ENCODE assay signal across 1 cellular context in the genomic region with DNA sequence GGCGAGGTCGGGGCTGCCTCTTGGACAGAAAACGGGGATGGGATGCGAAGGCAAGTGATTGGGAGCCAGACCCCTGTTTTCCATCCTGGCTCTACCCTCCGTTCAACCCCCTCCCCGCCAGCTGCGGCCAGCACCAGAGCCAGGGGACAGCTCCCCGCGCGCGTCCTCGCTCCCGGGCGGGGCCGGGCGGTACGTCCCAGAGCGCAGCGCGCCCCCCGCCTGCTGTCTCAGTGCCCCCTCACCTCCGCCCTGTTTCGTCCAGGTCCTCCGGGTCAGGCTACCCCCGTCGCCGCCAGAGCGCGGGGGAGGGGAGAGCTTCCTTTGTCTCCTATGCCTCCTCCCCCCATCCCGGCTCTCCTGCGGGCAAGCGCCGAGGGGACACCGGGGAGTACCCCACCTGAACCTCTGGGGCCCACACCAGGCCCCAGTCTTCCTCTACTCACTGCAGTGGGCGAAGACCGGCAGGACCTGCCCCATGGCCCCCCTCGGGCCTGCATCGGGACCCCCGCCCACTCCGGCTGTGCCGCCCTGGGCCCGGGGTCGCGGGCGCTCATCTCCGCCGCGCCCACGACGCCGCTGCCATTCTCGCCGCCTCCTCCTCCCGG.
A peak's percentile ranks its signal among the peaks of the same experiment; 100 is the strongest.
TF ChIP-seq lines count a peak whose summit lies in the region.

No MANE protein-coding gene starts in this region.

TF ChIP-seq in H1, 55 proteins besides CTCF, POLR2A, EP300 and RAD21:
- TF ChIP-seq RNF2 (IDR thresholded peaks at IDR 0.05; ENCODE audit: borderline replicate concordance, low read depth, low read length, missing control alignments, poor library complexity, severe bottlenecking) (no peak), SAP30 (IDR thresholded peaks at IDR 0.05; ENCODE audit: insufficient read depth, insufficient replicate concordance, low read length) (no peak), GABPA (IDR thresholded peaks at IDR 0.05; ENCODE audit: borderline replicate concordance, insufficient read depth, low read length) (no peak), SIRT6 (IDR thresholded peaks at IDR 0.05; ENCODE audit: low read length) (no peak), TBP (IDR thresholded peaks at IDR 0.05; ENCODE audit: low read depth, low read length) (no peak), JUND (IDR thresholded peaks at IDR 0.05; ENCODE audit: low read length) (no peak), CREB1 (IDR thresholded peaks at IDR 0.05) (peak; percentile 81), NRF1 (IDR thresholded peaks at IDR 0.05; ENCODE audit: low read depth, low read length) (no peak), TEAD4 (IDR thresholded peaks at IDR 0.05; ENCODE audit: low read depth, low read length) (no peak), EGR1 (IDR thresholded peaks at IDR 0.05; ENCODE audit: borderline replicate concordance, low read depth, low read length) (no peak), JUN (IDR thresholded peaks at IDR 0.05; ENCODE audit: low read depth, low read length) (no peak), CEBPB (IDR thresholded peaks at IDR 0.05; ENCODE audit: low read depth, low read length) (no peak), BACH1 (IDR thresholded peaks at IDR 0.05; ENCODE audit: low read length) (0 out of 2 replicates have a peak, but pooled peaks have one; percentile 3), SP4 (IDR thresholded peaks at IDR 0.05; ENCODE audit: low read length) (no peak), CBX8 (IDR thresholded peaks at IDR 0.05; ENCODE audit: borderline replicate concordance, low read depth, low read length) (no peak), BRCA1 (IDR thresholded peaks at IDR 0.05; ENCODE audit: low read depth, low read length) (no peak), KDM5A (IDR thresholded peaks at IDR 0.05; ENCODE audit: low read length) (no peak), BCL11A (IDR thresholded peaks at IDR 0.05; ENCODE audit: low read depth in 2 of 2, low read length in 2 of 2) (no peak), EZH2 (IDR thresholded peaks at IDR 0.05; ENCODE audit: low read depth, low read length, severe bottlenecking) (no peak), HDAC2 (IDR thresholded peaks at IDR 0.05; ENCODE audit: borderline replicate concordance in 1 of 2, low read depth in 2 of 2, low read length in 2 of 2) (peak in 1 of 2 experiments; percentile 97; a peak in 2 of 4 replicates), SIN3A (conservative IDR thresholded peaks at IDR 0.05 in 1 of 2, IDR thresholded peaks at IDR 0.05 in 1 of 2; ENCODE audit: low read depth in 1 of 2, low read length in 2 of 2) (peak; percentile 97 to 98), TAF1 (IDR thresholded peaks at IDR 0.05; ENCODE audit: low read depth, low read length) (peak; percentile 10; the same call in 1 of the 2 replicates), CHD2 (IDR thresholded peaks at IDR 0.05; ENCODE audit: low read length) (no peak), SP2 (IDR thresholded peaks at IDR 0.05; ENCODE audit: low read length) (no peak), NANOG (IDR thresholded peaks at IDR 0.05; ENCODE audit: insufficient read depth, low read depth, low read length, poor library complexity, severe bottlenecking) (no peak), TCF12 (IDR thresholded peaks at IDR 0.05; ENCODE audit: low read depth, low read length) (peak; percentile 66; the same call in 1 of the 2 replicates), RBBP5 (IDR thresholded peaks at IDR 0.05; ENCODE audit: borderline replicate concordance, low read depth, low read length) (0 out of 2 replicates have a peak, but pooled peaks have one; percentile 46), RFX5 (IDR thresholded peaks at IDR 0.05; ENCODE audit: borderline replicate concordance, low read depth, low read length) (no peak), MAFK (IDR thresholded peaks at IDR 0.05; ENCODE audit: low read depth, low read length) (no peak), POU5F1 (IDR thresholded peaks at IDR 0.05; ENCODE audit: low read depth, low read length) (no peak), CTBP2 (IDR thresholded peaks at IDR 0.05; ENCODE audit: borderline replicate concordance, insufficient read depth, insufficient read length, low read length) (no peak), RXRA (IDR thresholded peaks at IDR 0.05; ENCODE audit: insufficient read depth, low read depth, low read length) (no peak), SUZ12 (IDR thresholded peaks at IDR 0.05; ENCODE audit: low read length) (no peak; the same call in 1 of the 2 replicates), YY1 (IDR thresholded peaks at IDR 0.05; ENCODE audit: low read depth, low read length) (no peak), ZNF274 (IDR thresholded peaks at IDR 0.05; ENCODE audit: borderline replicate concordance, extremely low read depth, low read length) (no peak), CHD1 (IDR thresholded peaks at IDR 0.05; ENCODE audit: low read depth, low read length) (no peak), SP1 (IDR thresholded peaks at IDR 0.05; ENCODE audit: low read depth, low read length) (no peak), PHF8 (conservative IDR thresholded peaks at IDR 0.05; ENCODE audit: low read depth, low read length) (peak; percentile 36; the same call in 1 of the 2 replicates), CBX5 (IDR thresholded peaks at IDR 0.05; ENCODE audit: low read depth, low read length) (no peak), TAF7 (optimal IDR thresholded peaks at IDR 0.05; ENCODE audit: borderline replicate concordance, low read depth, low read length) (no peak), KDM4A (IDR thresholded peaks at IDR 0.05; ENCODE audit: low read depth, low read length, severe bottlenecking) (peak; percentile 72), SRF (IDR thresholded peaks at IDR 0.05; ENCODE audit: low read depth, low read length) (no peak), GTF2F1 (IDR thresholded peaks at IDR 0.05; ENCODE audit: borderline replicate concordance, low read depth, low read length) (no peak), KDM1A (IDR thresholded peaks at IDR 0.05; ENCODE audit: borderline replicate concordance, low read length) (no peak), ASH2L (IDR thresholded peaks at IDR 0.05; ENCODE audit: low read length) (no peak), HDAC6 (IDR thresholded peaks at IDR 0.05; ENCODE audit: low read depth, low read length) (no peak), POLR2AphosphoS5 (IDR thresholded peaks at IDR 0.05; ENCODE audit: low read depth, low read length) (no peak), SIX5 (IDR thresholded peaks at IDR 0.05; ENCODE audit: low read depth, low read length) (no peak), FOSL1 (IDR thresholded peaks at IDR 0.05; ENCODE audit: insufficient read depth, low read depth, low read length) (no peak)
- TF ChIP-seq, protein P1, sequence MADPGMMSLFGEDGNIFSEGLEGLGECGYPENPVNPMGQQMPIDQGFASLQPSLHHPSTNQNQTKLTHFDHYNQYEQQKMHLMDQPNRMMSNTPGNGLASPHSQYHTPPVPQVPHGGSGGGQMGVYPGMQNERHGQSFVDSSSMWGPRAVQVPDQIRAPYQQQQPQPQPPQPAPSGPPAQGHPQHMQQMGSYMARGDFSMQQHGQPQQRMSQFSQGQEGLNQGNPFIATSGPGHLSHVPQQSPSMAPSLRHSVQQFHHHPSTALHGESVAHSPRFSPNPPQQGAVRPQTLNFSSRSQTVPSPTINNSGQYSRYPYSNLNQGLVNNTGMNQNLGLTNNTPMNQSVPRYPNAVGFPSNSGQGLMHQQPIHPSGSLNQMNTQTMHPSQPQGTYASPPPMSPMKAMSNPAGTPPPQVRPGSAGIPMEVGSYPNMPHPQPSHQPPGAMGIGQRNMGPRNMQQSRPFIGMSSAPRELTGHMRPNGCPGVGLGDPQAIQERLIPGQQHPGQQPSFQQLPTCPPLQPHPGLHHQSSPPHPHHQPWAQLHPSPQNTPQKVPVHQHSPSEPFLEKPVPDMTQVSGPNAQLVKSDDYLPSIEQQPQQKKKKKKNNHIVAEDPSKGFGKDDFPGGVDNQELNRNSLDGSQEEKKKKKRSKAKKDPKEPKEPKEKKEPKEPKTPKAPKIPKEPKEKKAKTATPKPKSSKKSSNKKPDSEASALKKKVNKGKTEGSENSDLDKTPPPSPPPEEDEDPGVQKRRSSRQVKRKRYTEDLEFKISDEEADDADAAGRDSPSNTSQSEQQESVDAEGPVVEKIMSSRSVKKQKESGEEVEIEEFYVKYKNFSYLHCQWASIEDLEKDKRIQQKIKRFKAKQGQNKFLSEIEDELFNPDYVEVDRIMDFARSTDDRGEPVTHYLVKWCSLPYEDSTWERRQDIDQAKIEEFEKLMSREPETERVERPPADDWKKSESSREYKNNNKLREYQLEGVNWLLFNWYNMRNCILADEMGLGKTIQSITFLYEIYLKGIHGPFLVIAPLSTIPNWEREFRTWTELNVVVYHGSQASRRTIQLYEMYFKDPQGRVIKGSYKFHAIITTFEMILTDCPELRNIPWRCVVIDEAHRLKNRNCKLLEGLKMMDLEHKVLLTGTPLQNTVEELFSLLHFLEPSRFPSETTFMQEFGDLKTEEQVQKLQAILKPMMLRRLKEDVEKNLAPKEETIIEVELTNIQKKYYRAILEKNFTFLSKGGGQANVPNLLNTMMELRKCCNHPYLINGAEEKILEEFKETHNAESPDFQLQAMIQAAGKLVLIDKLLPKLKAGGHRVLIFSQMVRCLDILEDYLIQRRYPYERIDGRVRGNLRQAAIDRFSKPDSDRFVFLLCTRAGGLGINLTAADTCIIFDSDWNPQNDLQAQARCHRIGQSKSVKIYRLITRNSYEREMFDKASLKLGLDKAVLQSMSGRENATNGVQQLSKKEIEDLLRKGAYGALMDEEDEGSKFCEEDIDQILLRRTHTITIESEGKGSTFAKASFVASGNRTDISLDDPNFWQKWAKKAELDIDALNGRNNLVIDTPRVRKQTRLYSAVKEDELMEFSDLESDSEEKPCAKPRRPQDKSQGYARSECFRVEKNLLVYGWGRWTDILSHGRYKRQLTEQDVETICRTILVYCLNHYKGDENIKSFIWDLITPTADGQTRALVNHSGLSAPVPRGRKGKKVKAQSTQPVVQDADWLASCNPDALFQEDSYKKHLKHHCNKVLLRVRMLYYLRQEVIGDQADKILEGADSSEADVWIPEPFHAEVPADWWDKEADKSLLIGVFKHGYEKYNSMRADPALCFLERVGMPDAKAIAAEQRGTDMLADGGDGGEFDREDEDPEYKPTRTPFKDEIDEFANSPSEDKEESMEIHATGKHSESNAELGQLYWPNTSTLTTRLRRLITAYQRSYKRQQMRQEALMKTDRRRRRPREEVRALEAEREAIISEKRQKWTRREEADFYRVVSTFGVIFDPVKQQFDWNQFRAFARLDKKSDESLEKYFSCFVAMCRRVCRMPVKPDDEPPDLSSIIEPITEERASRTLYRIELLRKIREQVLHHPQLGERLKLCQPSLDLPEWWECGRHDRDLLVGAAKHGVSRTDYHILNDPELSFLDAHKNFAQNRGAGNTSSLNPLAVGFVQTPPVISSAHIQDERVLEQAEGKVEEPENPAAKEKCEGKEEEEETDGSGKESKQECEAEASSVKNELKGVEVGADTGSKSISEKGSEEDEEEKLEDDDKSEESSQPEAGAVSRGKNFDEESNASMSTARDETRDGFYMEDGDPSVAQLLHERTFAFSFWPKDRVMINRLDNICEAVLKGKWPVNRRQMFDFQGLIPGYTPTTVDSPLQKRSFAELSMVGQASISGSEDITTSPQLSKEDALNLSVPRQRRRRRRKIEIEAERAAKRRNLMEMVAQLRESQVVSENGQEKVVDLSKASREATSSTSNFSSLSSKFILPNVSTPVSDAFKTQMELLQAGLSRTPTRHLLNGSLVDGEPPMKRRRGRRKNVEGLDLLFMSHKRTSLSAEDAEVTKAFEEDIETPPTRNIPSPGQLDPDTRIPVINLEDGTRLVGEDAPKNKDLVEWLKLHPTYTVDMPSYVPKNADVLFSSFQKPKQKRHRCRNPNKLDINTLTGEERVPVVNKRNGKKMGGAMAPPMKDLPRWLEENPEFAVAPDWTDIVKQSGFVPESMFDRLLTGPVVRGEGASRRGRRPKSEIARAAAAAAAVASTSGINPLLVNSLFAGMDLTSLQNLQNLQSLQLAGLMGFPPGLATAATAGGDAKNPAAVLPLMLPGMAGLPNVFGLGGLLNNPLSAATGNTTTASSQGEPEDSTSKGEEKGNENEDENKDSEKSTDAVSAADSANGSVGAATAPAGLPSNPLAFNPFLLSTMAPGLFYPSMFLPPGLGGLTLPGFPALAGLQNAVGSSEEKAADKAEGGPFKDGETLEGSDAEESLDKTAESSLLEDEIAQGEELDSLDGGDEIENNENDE (IDR thresholded peaks at IDR 0.05; ENCODE audit: insufficient replicate concordance, low read length): no peak
- TF ChIP-seq, protein P2, sequence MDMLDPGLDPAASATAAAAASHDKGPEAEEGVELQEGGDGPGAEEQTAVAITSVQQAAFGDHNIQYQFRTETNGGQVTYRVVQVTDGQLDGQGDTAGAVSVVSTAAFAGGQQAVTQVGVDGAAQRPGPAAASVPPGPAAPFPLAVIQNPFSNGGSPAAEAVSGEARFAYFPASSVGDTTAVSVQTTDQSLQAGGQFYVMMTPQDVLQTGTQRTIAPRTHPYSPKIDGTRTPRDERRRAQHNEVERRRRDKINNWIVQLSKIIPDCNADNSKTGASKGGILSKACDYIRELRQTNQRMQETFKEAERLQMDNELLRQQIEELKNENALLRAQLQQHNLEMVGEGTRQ (IDR thresholded peaks at IDR 0.05; ENCODE audit: low read length): no peak
- TF ChIP-seq, protein P3, sequence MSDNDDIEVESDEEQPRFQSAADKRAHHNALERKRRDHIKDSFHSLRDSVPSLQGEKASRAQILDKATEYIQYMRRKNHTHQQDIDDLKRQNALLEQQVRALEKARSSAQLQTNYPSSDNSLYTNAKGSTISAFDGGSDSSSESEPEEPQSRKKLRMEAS (IDR thresholded peaks at IDR 0.05): peak; percentile 61; the same call in 1 of the 2 replicates
- TF ChIP-seq, protein P4, sequence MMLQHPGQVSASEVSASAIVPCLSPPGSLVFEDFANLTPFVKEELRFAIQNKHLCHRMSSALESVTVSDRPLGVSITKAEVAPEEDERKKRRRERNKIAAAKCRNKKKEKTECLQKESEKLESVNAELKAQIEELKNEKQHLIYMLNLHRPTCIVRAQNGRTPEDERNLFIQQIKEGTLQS (IDR thresholded peaks at IDR 0.05; ENCODE audit: insufficient read depth, low read depth, low read length): no peak
- TF ChIP-seq, protein P5, sequence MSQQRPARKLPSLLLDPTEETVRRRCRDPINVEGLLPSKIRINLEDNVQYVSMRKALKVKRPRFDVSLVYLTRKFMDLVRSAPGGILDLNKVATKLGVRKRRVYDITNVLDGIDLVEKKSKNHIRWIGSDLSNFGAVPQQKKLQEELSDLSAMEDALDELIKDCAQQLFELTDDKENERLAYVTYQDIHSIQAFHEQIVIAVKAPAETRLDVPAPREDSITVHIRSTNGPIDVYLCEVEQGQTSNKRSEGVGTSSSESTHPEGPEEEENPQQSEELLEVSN (IDR thresholded peaks at IDR 0.05): no peak
- TF ChIP-seq, protein P6, sequence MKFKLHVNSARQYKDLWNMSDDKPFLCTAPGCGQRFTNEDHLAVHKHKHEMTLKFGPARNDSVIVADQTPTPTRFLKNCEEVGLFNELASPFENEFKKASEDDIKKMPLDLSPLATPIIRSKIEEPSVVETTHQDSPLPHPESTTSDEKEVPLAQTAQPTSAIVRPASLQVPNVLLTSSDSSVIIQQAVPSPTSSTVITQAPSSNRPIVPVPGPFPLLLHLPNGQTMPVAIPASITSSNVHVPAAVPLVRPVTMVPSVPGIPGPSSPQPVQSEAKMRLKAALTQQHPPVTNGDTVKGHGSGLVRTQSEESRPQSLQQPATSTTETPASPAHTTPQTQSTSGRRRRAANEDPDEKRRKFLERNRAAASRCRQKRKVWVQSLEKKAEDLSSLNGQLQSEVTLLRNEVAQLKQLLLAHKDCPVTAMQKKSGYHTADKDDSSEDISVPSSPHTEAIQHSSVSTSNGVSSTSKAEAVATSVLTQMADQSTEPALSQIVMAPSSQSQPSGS (IDR thresholded peaks at IDR 0.05; ENCODE audit: low read length): 0 out of 2 replicates have a peak, but pooled peaks have one; percentile 32
TF ChIP-seq in H1: peak in this region for 11.
